22 cellular contexts compared by ENCODE assay signal in the genomic region with DNA sequence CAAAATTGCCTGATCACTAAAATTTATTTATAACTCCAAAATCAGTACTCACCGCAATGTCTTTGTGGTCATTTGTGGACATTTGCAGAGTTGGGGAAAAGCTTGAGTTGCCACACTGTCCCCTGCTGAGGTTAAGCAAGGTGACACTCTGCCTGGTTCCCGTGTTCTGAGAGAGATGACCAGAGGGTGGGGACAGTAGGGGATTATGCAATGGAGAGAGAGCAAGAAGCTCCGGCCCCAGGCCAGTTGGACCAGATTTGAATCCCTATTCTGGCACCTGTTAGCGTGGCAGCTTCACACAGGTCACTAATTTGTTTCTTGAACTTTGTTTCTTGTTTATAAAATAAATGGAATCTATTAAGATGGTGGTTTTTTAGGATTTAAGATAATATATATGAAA.
"Had no signal": no experiment of that assay in that cellular context is flagged by ENCODE, and none has a peak within 500 bp of the region (broad histone marks: within the 10 kb centered on the region; RNA-seq: fewer than 3 reads in every experiment).

No MANE protein-coding gene starts in this region.

- H3K27ac ChIP-seq: brain microvascular endothelial cell, tibial nerve, uterus had no signal

- H3K4me3 ChIP-seq: lung, tibial nerve, uterus had no signal

- H3K4me3 Mint-ChIP-seq: activated CD4-positive, alpha-beta T cell treated with anti-CD3 and anti-CD28 coated beads for 36 hours; central memory CD8-positive, alpha-beta T cell; natural killer cell treated with Interleukin-12 subunit alpha and Interleukin-12 subunit beta and Interleukin-15 and Interleukin-18, amount 100 ng/mL, for 72 hours; stimulated activated naive CD8-positive, alpha-beta T cell treated with anti-CD3 and anti-CD28 coated beads, Interleukin-15, Interleukin-2, amounts not matched to agents 100 ng/mL and 50 ng/mL, for 24 hours; WTC11 had no signal

- H3K27ac Mint-ChIP-seq: activated CD4-positive, alpha-beta T cell treated with anti-CD3 and anti-CD28 coated beads for 36 hours; stimulated activated naive CD8-positive, alpha-beta T cell treated with anti-CD3 and anti-CD28 coated beads, Interleukin-15, Interleukin-2, amounts not matched to agents 100 ng/mL and 50 ng/mL, for 24 hours; WTC11 had no signal

- FAIRE-seq: endometrium, frontal cortex, small intestine, TTC549 had no signal

- H3K27me3 Mint-ChIP-seq: activated CD4-positive, alpha-beta T cell treated with anti-CD3 and anti-CD28 coated beads for 36 hours; central memory CD8-positive, alpha-beta T cell; natural killer cell treated with Interleukin-12 subunit alpha and Interleukin-12 subunit beta and Interleukin-15 and Interleukin-18, amount 100 ng/mL, for 72 hours; stimulated activated naive CD8-positive, alpha-beta T cell treated with anti-CD3 and anti-CD28 coated beads, Interleukin-15, Interleukin-2, amounts not matched to agents 100 ng/mL and 50 ng/mL, for 24 hours had no signal

- ATAC-seq: activated CD4-positive, alpha-beta T cell treated with anti-CD3 and anti-CD28 coated beads for 36 hours; natural killer cell treated with Interleukin-12 subunit alpha and Interleukin-12 subunit beta and Interleukin-15 and Interleukin-18, amount 100 ng/mL, for 72 hours; WTC11 had no signal

- H3K27me3 ChIP-seq: brain microvascular endothelial cell, tibial nerve, uterus had no signal

- H3K4me1 Mint-ChIP-seq: WTC11 had no signal

- H3K9me3 ChIP-seq: tibial nerve, uterus had no signal

- H3K4me1 ChIP-seq: uterus had no signal

- H3K9me3 Mint-ChIP-seq: central memory CD8-positive, alpha-beta T cell; natural killer cell treated with Interleukin-12 subunit alpha and Interleukin-12 subunit beta and Interleukin-15 and Interleukin-18, amount 100 ng/mL, for 72 hours; stimulated activated naive CD8-positive, alpha-beta T cell treated with anti-CD3 and anti-CD28 coated beads, Interleukin-15, Interleukin-2, amounts not matched to agents 100 ng/mL and 50 ng/mL, for 24 hours had no signal

- H3K36me3 ChIP-seq: uterus had no signal

- DNase-seq: activated CD4-positive, alpha-beta T cell treated with anti-CD3 and anti-CD28 coated beads for 36 hours; activated CD4-positive, alpha-beta T cell treated with anti-CD3 and anti-CD28 coated beads, Interleukin-2, amount 50 U/mL, for 48 hours; activated naive CD4-positive, alpha-beta T cell treated with Interleukin-2 at 50 U/mL for 16 hours; anterior cingulate cortex; brain microvascular endothelial cell; cortex of kidney; erythroblast; nucleus accumbens; small intestine; stimulated activated CD4-positive, alpha-beta T cell treated with anti-CD3 and anti-CD28 coated beads, Interleukin-15, amount 100 ng/mL, for 24 hours; stimulated activated CD4-positive, alpha-beta T cell treated with anti-CD3 and anti-CD28 coated beads, Interleukin-2, amount 100 ng/mL, for 48 hours; SW 1271; uterus had no signal
